Comparison of ENCODE assay signal across 9 cellular contexts in genomic region chr7:65731562-65732035, GRCh38.
DNase-seq lines count a peak whose midpoint lies in the region; ATAC-seq, FAIRE-seq and TF ChIP-seq lines count a peak whose summit lies in the region.
"Had no signal": no experiment of that assay in that cellular context is flagged by ENCODE, and none has a peak within 500 bp of the region (broad histone marks: within the 10 kb centered on the region; RNA-seq: fewer than 3 reads in every experiment).

No MANE protein-coding gene starts in this region.

- no peak for FAIRE-seq in bronchial epithelial cell (lab: Jason Lieb, UNC)

- H3K27me3 ChIP-seq in ACC112 (ENCODE audit: insufficient read depth, low read length) (no peaks in the 10 kb centered on the region), HUES6 (ENCODE audit: control insufficient read depth, insufficient read depth, low read length) (no peaks in the 10 kb centered on the region), bronchial epithelial cell (ENCODE audit: control insufficient read depth, insufficient read depth, low read length) (no peaks in the 10 kb centered on the region), lower lobe of right lung (ENCODE audit: low read depth) (no peaks in the 10 kb centered on the region)

- TF ChIP-seq CTCF in bronchial epithelial cell (IDR thresholded peaks at IDR 0.05; ENCODE audit: insufficient read depth, low read length, severe bottlenecking) (peak; percentile 33), lower lobe of right lung (IDR thresholded peaks at IDR 0.05) (peak; percentile 26)

- peak overlapping the region; percentile 55 for H3K4me3 ChIP-seq in ACC112 (ENCODE audit: low read depth, low read length)
- peak overlapping the region; percentile 54 for H3K4me3 ChIP-seq in HUES6 (ENCODE audit: low read depth, low read length)
- peak overlapping the region; percentile 37 for H3K4me3 ChIP-seq in bronchial epithelial cell (ENCODE audit: low read depth, low read length)
- peak overlapping the region; percentile 51 for H3K4me3 ChIP-seq in lower lobe of right lung
- H3K4me3 ChIP-seq: SK-N-MC had no signal

- H3K9ac ChIP-seq in HUES6 (ENCODE audit: low read length): peak overlapping the region; percentile 63

- peak; percentile 92 to 93 for ATAC-seq in lower lobe of right lung
- no peak for ATAC-seq in GM19324 (IDR thresholded peaks at IDR 0.05; ENCODE audit: low FRiP score, unreplicated experiment)
- ATAC-seq in GM21529 (IDR thresholded peaks at IDR 0.05; ENCODE audit: unreplicated experiment): no peak

- no peaks in the 10 kb centered on the region for H3K36me3 ChIP-seq in ACC112 (ENCODE audit: insufficient read depth, low read length)
- peaks cover 2% of the 10 kb centered on the region for H3K36me3 ChIP-seq in HUES6 (ENCODE audit: control insufficient read depth, insufficient read depth, low read length)
- no peaks in the 10 kb centered on the region for H3K36me3 ChIP-seq in bronchial epithelial cell (ENCODE audit: control insufficient read depth, insufficient read depth, low read length)
- H3K36me3 ChIP-seq in lower lobe of right lung: peaks cover 11% of the 10 kb centered on the region

- no peaks in the 10 kb centered on the region for H3K4me1 ChIP-seq in ACC112 (ENCODE audit: control insufficient read depth, insufficient read depth, low read length, unreplicated experiment)
- H3K4me1 ChIP-seq in HUES6 (ENCODE audit: control insufficient read depth, insufficient read depth, low read length): 0 out of 2 replicates have a peak, but pooled peaks cover 4% of the 10 kb centered on the region
- H3K4me1 ChIP-seq in lower lobe of right lung: no peaks in the 10 kb centered on the region

- H3K27ac ChIP-seq in ACC112 (ENCODE audit: low read depth, low read length) (no peak overlapping the region), HUES6 (ENCODE audit: low read depth, low read length) (no peak overlapping the region), lower lobe of right lung (no peak overlapping the region)
- H3K27ac ChIP-seq: SK-N-MC had no signal

- H2AFZ ChIP-seq in ACC112 (ENCODE audit: low read length, unreplicated experiment): no peak overlapping the region

- no peaks in the 10 kb centered on the region for H3K79me2 ChIP-seq in ACC112 (ENCODE audit: control insufficient read depth, insufficient read depth, low read length, unreplicated experiment)

- DNase-seq in bronchial epithelial cell (ENCODE audit: low read depth) (peak; percentile 23), lower lobe of right lung (peak; percentile 64), 8988T (no peak), germinal center (ENCODE audit: low spot score) (no peak)

- no peaks in the 10 kb centered on the region for H3K9me3 ChIP-seq in HUES6 (ENCODE audit: control insufficient read depth, insufficient read depth, low read depth, low read length)
- no peaks in the 10 kb centered on the region for H3K9me3 ChIP-seq in lower lobe of right lung

- intact Hi-C loops in lower lobe of right lung (cut with DNase I): no loop called here

Comparison
In these comparisons a context has a peak if more than half of its experiments do, and no peak if none do; other contexts are left out.
1. DNase-seq: peak in bronchial epithelial cell (single experiment) and lower lobe of right lung (single experiment); none in 8988T (single experiment) and germinal center (single experiment).
2. ATAC-seq: peak in lower lobe of right lung (2 of 2); none in GM19324 (single experiment) and GM21529 (single experiment).
3. Peak in every context shown above with its lines, with median percentiles within 50 percentile points of each other: H3K4me3 ChIP-seq.